31 cellular contexts compared by ENCODE assay signal in the genomic region with DNA sequence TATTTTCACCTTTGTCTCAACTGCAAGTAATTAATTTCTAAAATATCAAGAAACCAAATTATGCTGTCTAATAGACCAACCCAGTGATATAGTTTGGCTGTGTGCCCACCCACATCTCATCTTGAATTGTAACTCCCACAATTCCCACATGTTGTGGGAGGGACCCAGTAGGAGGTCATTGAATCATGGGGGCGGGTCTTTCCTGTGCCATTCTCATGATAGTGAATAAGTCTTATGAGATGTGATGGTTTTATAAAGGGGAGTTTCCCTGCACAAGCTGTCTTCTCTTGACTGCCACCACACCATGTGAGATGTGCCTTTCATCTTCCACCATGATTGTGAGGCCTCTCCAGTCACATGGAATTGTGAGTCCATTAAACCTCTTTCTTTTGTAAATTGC. TPM values are rescaled to one million over a fixed set of nuclear protein-coding genes. Genes with fewer than 3 reads are reported as not detected.
"Had no signal": no experiment of that assay in that cellular context is flagged by ENCODE, and none has a peak within 500 bp of the region (broad histone marks: within the 10 kb centered on the region; RNA-seq: fewer than 3 reads in every experiment).

No MANE protein-coding gene starts in this region.

- H3K27me3 ChIP-seq: esophagus squamous epithelium, ovary, right lobe of liver, testis, transverse colon, uterus had no signal

- FAIRE-seq: bronchial epithelial cell, colon, endometrium, frontal cortex had no signal

- H3K36me3 Mint-ChIP-seq: activated naive CD4-positive, alpha-beta T cell treated with anti-CD3 and anti-CD28 coated beads, Interleukin-2, amount 50 U/mL, for 72 hours; mesothelial cell of epicardium; naive B cell had no signal

- H3K27me3 Mint-ChIP-seq: progenitor cell of endocrine pancreas, T-helper 17 cell had no signal

- H3K4me1 ChIP-seq: esophagus squamous epithelium, right lobe of liver, testis, transverse colon, uterus had no signal

- H3K4me3 ChIP-seq: esophagus squamous epithelium, ovary, right lobe of liver, testis, transverse colon, uterus had no signal

- H3K36me3 ChIP-seq: esophagus squamous epithelium, ovary, right lobe of liver, transverse colon, uterus had no signal

- H3K27ac ChIP-seq: epithelial cell of prostate, esophagus squamous epithelium, ovary, right lobe of liver, testis, transverse colon, uterus had no signal

- H3K4me3 Mint-ChIP-seq: activated B cell treated with CpG ODN at 0.5 μM for 24 hours; activated T-cell treated with anti-CD3 and anti-CD28 coated beads, Interleukin-2, amount 50 U/mL, for 72 hours; central memory CD8-positive, alpha-beta T cell; mesothelial cell of epicardium; naive B cell; nephron progenitor cell; T-helper 17 cell had no signal

- H3K27ac Mint-ChIP-seq: activated B cell treated with CpG ODN at 0.5 μM for 24 hours; activated naive CD4-positive, alpha-beta T cell treated with anti-CD3 and anti-CD28 coated beads, Interleukin-2, amount 50 U/mL, for 72 hours; activated T-cell treated with anti-CD3 and anti-CD28 coated beads, Interleukin-2, amount 50 U/mL, for 72 hours; mesothelial cell of epicardium; naive B cell; nephron progenitor cell; progenitor cell of endocrine pancreas; T-helper 17 cell had no signal

- H3K4me1 Mint-ChIP-seq: central memory CD8-positive, alpha-beta T cell; mesothelial cell of epicardium; naive B cell; nephron progenitor cell; T-helper 17 cell had no signal

- H3K9me3 ChIP-seq: esophagus squamous epithelium, ovary, right lobe of liver, testis, transverse colon, uterus had no signal

- H3K9me3 Mint-ChIP-seq: activated B cell treated with CpG ODN at 0.5 μM for 24 hours; activated T-cell treated with anti-CD3 and anti-CD28 coated beads, Interleukin-2, amount 50 U/mL, for 72 hours; central memory CD8-positive, alpha-beta T cell; nephron progenitor cell had no signal

- DNase-seq: activated B cell treated with CpG ODN at 0.5 μM for 24 hours; activated CD4-positive, alpha-beta T cell treated with anti-CD3 and anti-CD28 coated beads, Interleukin-2, amount 50 U/mL, for 1 hour; activated naive CD4-positive, alpha-beta T cell; activated T-cell treated with anti-CD3 and anti-CD28 coated beads for 4 hours; activated T-cell treated with anti-CD3 and anti-CD28 coated beads, Interleukin-2, amount 50 U/mL, for 72 hours; effector CD8-positive, alpha-beta T cell; esophagus squamous epithelium; glutamatergic neuron; islet precursor cell; left colon; naive B cell; nephron progenitor cell; ovary; right lobe of liver; stimulated activated CD4-positive, alpha-beta T cell treated with anti-CD3 and anti-CD28 coated beads, Interleukin-12 subunit alpha, Interleukin-12 subunit beta, amount 100 ng/mL, for 4 hours; stimulated activated CD4-positive, alpha-beta T cell treated with anti-CD3 and anti-CD28 coated beads, Interleukin-4, amount 100 ng/mL, for 1 hour; stimulated activated naive CD8-positive, alpha-beta T cell treated with anti-CD3 and anti-CD28 coated beads, Interleukin-15, Interleukin-2, amounts not matched to agents 100 U/mL and 50 U/mL, for 24 hours; T-helper 17 cell; T1000; testis; transverse colon; uterus had no signal

RNA-seq across cellular contexts. Expression of gene NTNG1, which starts 47.5 kb away (rescaled TPM):
- total RNA-seq: right lobe of liver, T-helper 17 cell had no signal
